9 cellular contexts compared by ENCODE assay signal in genomic region chr7:16926283-16926682, GRCh38. TPM values are rescaled to one million over a fixed set of nuclear protein-coding genes. Genes with fewer than 3 reads are reported as not detected.
A peak's percentile ranks its signal among the peaks of the same experiment; 100 is the strongest.
DNase-seq lines count a peak whose midpoint lies in the region; ATAC-seq and TF ChIP-seq lines count a peak whose summit lies in the region.
"Had no signal": no experiment of that assay in that cellular context is flagged by ENCODE, and none has a peak within 500 bp of the region (broad histone marks: within the 10 kb centered on the region; RNA-seq: fewer than 3 reads in every experiment).

No MANE protein-coding gene starts in this region.

- H3K36me3 ChIP-seq in Panc1 (ENCODE audit: control insufficient read depth, insufficient read depth, low read length) = no peaks in the 10 kb centered on the region
- no peaks in the 10 kb centered on the region for H3K36me3 ChIP-seq in H7 (replicated peaks; ENCODE audit: control insufficient read depth, insufficient read depth, low read length)

- POLR2A ChIA-PET in Panc1 (lab: Charles Lee) = no interaction called here

- H3K9me3 ChIP-seq in Panc1 (ENCODE audit: control insufficient read depth, insufficient read depth, low read depth, low read length) = no peaks in the 10 kb centered on the region

- H3K4me1 Mint-ChIP-seq in osteocyte (ENCODE audit: unreplicated experiment) = peaks cover 38% of the 10 kb centered on the region

- peak; percentile 78 for DNase-seq in SIG-M5 treated with dmso at 0.1 percent for 504 hours (lab: John Stamatoyannopoulos, UW; ENCODE audit: unreplicated experiment)
- DNase-seq in SIG-M5 (lab: John Stamatoyannopoulos, UW) = no peak
- no peak for DNase-seq in Panc1 (ENCODE audit: low read depth, low spot score)
- DNase-seq in epithelial cell of prostate (ENCODE audit: low read depth, low spot score) = no peak
- no peak for DNase-seq in osteocyte (ENCODE audit: extremely low spot score, unreplicated experiment)
- DNase-seq in H7 = no peak
- no peak for DNase-seq in NCI-H1048 (lab: John Stamatoyannopoulos, UW)

- H3K27me3 ChIP-seq in Panc1 (ENCODE audit: control insufficient read depth, insufficient read depth, low read length) (no peaks in the 10 kb centered on the region), H7 (ENCODE audit: control insufficient read depth, insufficient read depth, low read length) (no peaks in the 10 kb centered on the region)

- H3K4me3 Mint-ChIP-seq in osteocyte (ENCODE audit: unreplicated experiment) = no peak overlapping the region

- no peaks in the 10 kb centered on the region for H3K9me3 Mint-ChIP-seq in osteocyte (ENCODE audit: unreplicated experiment)
- H3K9me3 Mint-ChIP-seq: activated naive CD4-positive, alpha-beta T cell treated with anti-CD3 and anti-CD28 coated beads, Interleukin-2, amount 50 U/mL, for 72 hours had no signal

- ATAC-seq in HG02852 (IDR thresholded peaks at IDR 0.05; ENCODE audit: unreplicated experiment) = peak; percentile 44
- ATAC-seq in Panc1 = peak; percentile 87

- no peaks in the 10 kb centered on the region for H3K4me1 ChIP-seq in Panc1 (ENCODE audit: control insufficient read depth, insufficient read depth, low read length)

- H3K4me3 ChIP-seq in Panc1 (ENCODE audit: low read depth in 2 of 2, low read length in 2 of 2) = no peak overlapping the region
- H3K4me3 ChIP-seq in H7 (ENCODE audit: insufficient read depth, low read depth, low read length) = no peak overlapping the region

- intact Hi-C loops in Panc1 (cut with micrococcal nuclease; ENCODE audit: unreplicated experiment) = no loop called here

- H3K27ac Mint-ChIP-seq in osteocyte (ENCODE audit: unreplicated experiment) = no peak overlapping the region
- H3K27ac Mint-ChIP-seq: activated naive CD4-positive, alpha-beta T cell treated with anti-CD3 and anti-CD28 coated beads, Interleukin-2, amount 50 U/mL, for 72 hours had no signal

- CTCF ChIA-PET in Panc1 (lab: Charles Lee) = interaction anchor here (0.6 to 1.2 kb wide), 3 partner anchors 20 to 780 kb away, joined by 3 to 4 read pairs (median 3); no protein-coding TSS in a partner anchor

- no peak overlapping the region for H3K27ac ChIP-seq in Panc1 (ENCODE audit: low read length)
- H3K27ac ChIP-seq in epithelial cell of prostate = peak overlapping the region; percentile 28

- in situ Hi-C loops in Panc1 (cut with HindIII; ENCODE audit: low pct_unique_long_range_greater_than_20kb, low sequenced_read_pairs) = no loop called here

- peak; percentile 79 for TF ChIP-seq CTCF in Panc1 (IDR thresholded peaks at IDR 0.05)
- TF ChIP-seq CTCF in osteocyte (IDR thresholded peaks at IDR 0.05) = peak; percentile 83

- BruUV-seq in Panc1 (replicated peaks; lab: Mats Ljungman, UMichigan) = no TSS peak

- peaks cover 2% of the 10 kb centered on the region for H3K36me3 Mint-ChIP-seq in osteocyte (ENCODE audit: unreplicated experiment)
- H3K36me3 Mint-ChIP-seq: activated naive CD4-positive, alpha-beta T cell treated with anti-CD3 and anti-CD28 coated beads, Interleukin-2, amount 50 U/mL, for 72 hours had no signal

- no peaks in the 10 kb centered on the region for H3K27me3 Mint-ChIP-seq in osteocyte (ENCODE audit: unreplicated experiment)

RNA-seq across cellular contexts. Expression of gene AGR3, which starts 44.5 kb away (rescaled TPM):
- total RNA-seq in Panc1 (2021; ENCODE audit: unreplicated experiment) = not detected
- polyA plus RNA-seq in Panc1 (2012; ENCODE audit: insufficient read length) = not detected
- not detected in 2 replicates for total RNA-seq in osteocyte
- not detected in 2 replicates for total RNA-seq in H7 (2014; rRNA removed; shearing (Covaris generic))
- total RNA-seq: activated naive CD4-positive, alpha-beta T cell treated with anti-CD3 and anti-CD28 coated beads, Interleukin-2, amount 50 U/mL, for 72 hours had no signal
